1 cellular context compared by ENCODE assay signal in genomic region chr17:73719588-73720071, GRCh38.
TF ChIP-seq lines count a peak whose summit lies in the region.

No MANE protein-coding gene starts in this region.

TF ChIP-seq in H1, 55 proteins besides CTCF, POLR2A, EP300 and RAD21 (continued from another document):
- no peak for TF ChIP-seq CHD7 (IDR thresholded peaks at IDR 0.05; ENCODE audit: insufficient replicate concordance, low read length)
- no peak for TF ChIP-seq BCL11A (IDR thresholded peaks at IDR 0.05; ENCODE audit: low read depth in 2 of 2, low read length in 2 of 2)
- no peak for TF ChIP-seq HDAC2 (IDR thresholded peaks at IDR 0.05; ENCODE audit: borderline replicate concordance in 1 of 2, low read depth in 2 of 2, low read length in 2 of 2)
- no peak for TF ChIP-seq TBP (IDR thresholded peaks at IDR 0.05; ENCODE audit: low read depth, low read length)
- TF ChIP-seq, protein P1, sequence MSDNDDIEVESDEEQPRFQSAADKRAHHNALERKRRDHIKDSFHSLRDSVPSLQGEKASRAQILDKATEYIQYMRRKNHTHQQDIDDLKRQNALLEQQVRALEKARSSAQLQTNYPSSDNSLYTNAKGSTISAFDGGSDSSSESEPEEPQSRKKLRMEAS (IDR thresholded peaks at IDR 0.05), result no peak
- TF ChIP-seq TAF1 (IDR thresholded peaks at IDR 0.05; ENCODE audit: low read depth, low read length), result no peak
- no peak for TF ChIP-seq CTBP2 (IDR thresholded peaks at IDR 0.05; ENCODE audit: borderline replicate concordance, insufficient read depth, insufficient read length, low read length)
- TF ChIP-seq EZH2 (IDR thresholded peaks at IDR 0.05; ENCODE audit: low read depth, low read length, severe bottlenecking), result no peak
